Comparison of ENCODE assay signal across 14 cellular contexts in the genomic region with DNA sequence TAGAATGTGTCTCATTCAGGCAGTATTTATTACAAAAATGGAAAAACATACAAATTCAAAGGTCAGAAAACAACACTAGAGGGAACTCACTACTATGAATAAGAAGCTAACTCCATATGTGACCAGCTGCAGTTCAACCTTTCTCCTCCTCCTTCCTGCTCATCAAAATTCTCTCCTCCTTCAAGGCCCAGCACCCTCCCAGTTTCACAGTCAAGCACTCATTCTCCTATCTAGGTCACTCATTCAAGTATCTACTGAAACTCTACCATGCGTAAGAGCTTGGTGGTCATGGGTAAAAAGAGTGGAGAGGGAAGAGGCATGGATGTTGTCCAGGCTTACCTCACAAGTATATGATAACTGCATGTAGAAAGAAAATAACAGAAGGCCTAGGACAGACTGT. TPM values are rescaled to one million over a fixed set of nuclear protein-coding genes. Genes with fewer than 3 reads are reported as not detected.
DNase-seq lines count a peak whose midpoint lies in the region; ATAC-seq and TF ChIP-seq lines count a peak whose summit lies in the region.
"Had no signal": no experiment of that assay in that cellular context is flagged by ENCODE, and none has a peak within 500 bp of the region (broad histone marks: within the 10 kb centered on the region; RNA-seq: fewer than 3 reads in every experiment).

No MANE protein-coding gene starts in this region.

- peaks cover 9% of the 10 kb centered on the region for H3K4me1 ChIP-seq in right cardiac atrium (ENCODE audit: control insufficient read depth, insufficient read depth, low read length)

- H3K36me3 Mint-ChIP-seq in natural killer cell (no peaks in the 10 kb centered on the region), glutamatergic neuron (ENCODE audit: unreplicated experiment) (peaks cover 2% of the 10 kb centered on the region)
- no peaks in the 10 kb centered on the region for H3K36me3 Mint-ChIP-seq in natural killer cell treated with Interleukin-12 subunit alpha and Interleukin-12 subunit beta and Interleukin-15 and Interleukin-18, amount 100 ng/mL, for 72 hours

- no peaks in the 10 kb centered on the region for H3K27me3 Mint-ChIP-seq in natural killer cell (ENCODE audit: low read depth in 2 of 2)
- no peaks in the 10 kb centered on the region for H3K27me3 Mint-ChIP-seq in natural killer cell treated with Interleukin-12 subunit alpha and Interleukin-12 subunit beta and Interleukin-15 and Interleukin-18, amount 100 ng/mL, for 72 hours
- no peaks in the 10 kb centered on the region for H3K27me3 Mint-ChIP-seq in glutamatergic neuron (ENCODE audit: unreplicated experiment)

- H3K4me1 Mint-ChIP-seq in natural killer cell: peaks cover 44 to 48% of the 10 kb centered on the region in 2 donors
- peaks cover 28 to 33% of the 10 kb centered on the region in 2 donors for H3K4me1 Mint-ChIP-seq in natural killer cell treated with Interleukin-12 subunit alpha and Interleukin-12 subunit beta and Interleukin-15 and Interleukin-18, amount 100 ng/mL, for 72 hours (ENCODE audit: low read depth in 2 of 2)
- H3K4me1 Mint-ChIP-seq in glutamatergic neuron (ENCODE audit: low read depth, unreplicated experiment): peaks cover 5% of the 10 kb centered on the region

- peak overlapping the region; percentile 7 to 11 for H3K27ac Mint-ChIP-seq in natural killer cell
- H3K27ac Mint-ChIP-seq in natural killer cell treated with Interleukin-12 subunit alpha and Interleukin-12 subunit beta and Interleukin-15 and Interleukin-18, amount 100 ng/mL, for 72 hours: no peak overlapping the region
- H3K27ac Mint-ChIP-seq in glutamatergic neuron (ENCODE audit: unreplicated experiment): no peak overlapping the region

- H3K4me3 ChIP-seq in right cardiac atrium (ENCODE audit: low read length): no peak overlapping the region
- H3K4me3 ChIP-seq: SK-N-MC, testis had no signal

- H3K4me3 Mint-ChIP-seq in natural killer cell: no peak overlapping the region
- no peak overlapping the region for H3K4me3 Mint-ChIP-seq in natural killer cell treated with Interleukin-12 subunit alpha and Interleukin-12 subunit beta and Interleukin-15 and Interleukin-18, amount 100 ng/mL, for 72 hours
- H3K4me3 Mint-ChIP-seq in glutamatergic neuron (ENCODE audit: unreplicated experiment): no peak overlapping the region

- DNase-seq in natural killer cell (no peak), right cardiac atrium (no peak), germinal center (ENCODE audit: low spot score) (no peak), NCI-H187 (lab: John Stamatoyannopoulos, UW) (no peak), glutamatergic neuron (no peak)
- no peak for DNase-seq in natural killer cell treated with Interleukin-12 subunit alpha and Interleukin-12 subunit beta and Interleukin-15 and Interleukin-18, amount 100 ng/mL, for 72 hours (ENCODE audit: low spot score)
- DNase-seq: activated effector memory CD4-positive, alpha-beta T cell treated with anti-CD3 and anti-CD28 coated beads, Interleukin-2, amount 50 U/mL, for 16 hours; cerebellar nuclear complex; GDM1; testis had no signal

- no peaks in the 10 kb centered on the region for H3K9me3 ChIP-seq in right cardiac atrium (ENCODE audit: control insufficient read depth, low read length)
- H3K9me3 ChIP-seq: testis had no signal

- no peak for TF ChIP-seq CTCF in natural killer cell (IDR thresholded peaks at IDR 0.05)
- no peak for TF ChIP-seq CTCF in VCaP (conservative IDR thresholded peaks at IDR 0.05)
- no peak for TF ChIP-seq CTCF in glutamatergic neuron (IDR thresholded peaks at IDR 0.05; ENCODE audit: partially characterized antibody, unreplicated experiment)

- H3K9me3 Mint-ChIP-seq in natural killer cell (no peaks in the 10 kb centered on the region), glutamatergic neuron (ENCODE audit: unreplicated experiment) (no peaks in the 10 kb centered on the region)
- H3K9me3 Mint-ChIP-seq in natural killer cell treated with Interleukin-12 subunit alpha and Interleukin-12 subunit beta and Interleukin-15 and Interleukin-18, amount 100 ng/mL, for 72 hours: no peaks in the 10 kb centered on the region

- H3K27ac ChIP-seq in VCaP (peak overlapping the region; percentile 89), right cardiac atrium (ENCODE audit: low read length) (no peak overlapping the region)
- H3K27ac ChIP-seq: SK-N-MC had no signal

- intact Hi-C loops in natural killer cell (cut with micrococcal nuclease) (no loop called here), right cardiac atrium (cut with DNase I) (loop anchor here in 1 of 4 donors (10.0 kb wide), 1 partner anchor 648 kb away; no protein-coding TSS in a partner anchor)

- ATAC-seq in natural killer cell (peak in 1 of 3 donors; percentile 35), right cardiac atrium (peak; percentile 38 to 45), HG03565 (IDR thresholded peaks at IDR 0.05; ENCODE audit: unreplicated experiment) (no peak)
- ATAC-seq in natural killer cell treated with Interleukin-12 subunit alpha and Interleukin-12 subunit beta and Interleukin-15 and Interleukin-18, amount 100 ng/mL, for 72 hours: no peak
- ATAC-seq: HCT116 had no signal

- WGBS in right cardiac atrium: 48% methylated on average over 1 of the region's 1 CpG

- no peaks in the 10 kb centered on the region for H3K27me3 ChIP-seq in right cardiac atrium (ENCODE audit: control insufficient read depth, insufficient read depth)
- H3K27me3 ChIP-seq: testis had no signal

RNA-seq across cellular contexts. Expression of gene ECPAS, which starts 27.6 kb away (rescaled TPM):
- total RNA-seq in natural killer cell (10 to 100 TPM; 58.0 to 73.6 (median 70.7) TPM), right cardiac atrium (10 to 100 TPM; 85.4 to 99.1 (median 90.5) TPM), glutamatergic neuron (ENCODE audit: unreplicated experiment) (53.5 TPM)
- total RNA-seq in natural killer cell treated with Interleukin-12 subunit alpha and Interleukin-12 subunit beta and Interleukin-15 and Interleukin-18, amount 100 ng/mL, for 72 hours: 100 to 1,000 TPM in 1 of 2 donors, 10 to 100 TPM in 1; 97.6 to 114 TPM
- polyA plus RNA-seq in right cardiac atrium: 24.3 TPM

Comparison
In these comparisons a context has a peak if more than half of its experiments do, and no peak if none do; other contexts are left out.
1. H3K27ac Mint-ChIP-seq: peak in natural killer cell (2 of 2); none in natural killer cell treated with Interleukin-12 subunit alpha and Interleukin-12 subunit beta and Interleukin-15 and Interleukin-18, amount 100 ng/mL, for 72 hours (0 of 2) and glutamatergic neuron (single experiment).
2. ATAC-seq: peak in right cardiac atrium (2 of 2); none in natural killer cell treated with Interleukin-12 subunit alpha and Interleukin-12 subunit beta and Interleukin-15 and Interleukin-18, amount 100 ng/mL, for 72 hours (0 of 2) and HG03565 (single experiment).